ENCODE assay signal across 13 cellular contexts in the genomic region with DNA sequence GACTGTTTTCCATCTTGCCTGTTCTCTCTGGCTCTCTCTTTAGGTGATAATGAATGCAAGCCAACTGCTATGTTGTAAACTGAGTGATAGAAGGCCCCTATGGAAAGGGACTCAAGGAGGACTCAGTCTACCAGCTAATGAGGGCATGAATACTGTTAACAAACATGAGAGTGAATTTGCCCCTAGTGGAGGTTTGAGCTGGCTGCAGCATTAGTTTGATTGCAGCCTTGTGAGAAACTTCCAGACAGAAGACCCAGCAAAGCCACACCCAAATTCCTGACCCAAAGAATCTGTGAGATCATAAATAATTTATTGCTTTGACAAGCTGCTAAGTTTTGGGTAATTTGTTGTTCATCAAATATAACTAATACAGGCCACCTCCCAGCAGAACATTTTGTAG. TPM values are rescaled to one million over a fixed set of nuclear protein-coding genes. Genes with fewer than 3 reads are reported as not detected.
DNase-seq lines count a peak whose midpoint lies in the region; ATAC-seq and TF ChIP-seq lines count a peak whose summit lies in the region.
"Had no signal": no experiment of that assay in that cellular context is flagged by ENCODE, and none has a peak within 500 bp of the region (broad histone marks: within the 10 kb centered on the region; RNA-seq: fewer than 3 reads in every experiment).

No MANE protein-coding gene starts in this region.

- TF ChIP-seq CTCF in PC-9 (conservative IDR thresholded peaks at IDR 0.05) (peak; percentile 41; the same call in 1 of the 2 replicates), fibroblast of pulmonary artery (IDR thresholded peaks at IDR 0.05; ENCODE audit: low read length, missing control alignments) (peak; percentile 52), type B pancreatic cell (conservative IDR thresholded peaks at IDR 0.05) (peak; percentile 62), GM13977 (IDR thresholded peaks at IDR 0.05; ENCODE audit: extremely low read depth, insufficient read depth, missing control alignments) (no peak)

- H2AFZ ChIP-seq in PC-9 = no peak overlapping the region

- intact Hi-C loops in PC-9 (cut with micrococcal nuclease; ENCODE audit: unreplicated experiment) = no loop called here

- CTCF ChIA-PET in PC-9 (lab: Charles Lee) = no interaction called here

- H3K27me3 ChIP-seq in PC-9 (ENCODE audit: insufficient read depth, low read depth) = no peaks in the 10 kb centered on the region
- H3K27me3 ChIP-seq: BLaER1 treated with 17β-estradiol and CSF1 and Interleukin-3, amounts not matched to agents 10 nM and 100 nM had no signal

- H3F3A ChIP-seq in PC-9 (ENCODE audit: insufficient read depth, low read depth) = no peaks in the 10 kb centered on the region

- ATAC-seq in activated T-cell treated with anti-CD3 and anti-CD28 coated beads, Interleukin-2, amount 50 U/mL, for 4 hours = no peak
- no peak for ATAC-seq in GM19023 (IDR thresholded peaks at IDR 0.05; ENCODE audit: unreplicated experiment)

- H3K36me3 ChIP-seq in PC-9 (ENCODE audit: low read depth) = no peaks in the 10 kb centered on the region
- H3K36me3 ChIP-seq: BLaER1 treated with 17β-estradiol and CSF1 and Interleukin-3, amounts not matched to agents 10 nM and 100 nM had no signal

- BruUV-seq in PC-9 (replicated peaks; lab: Mats Ljungman, UMichigan) = no TSS peak

- H3K79me2 ChIP-seq in PC-9 (ENCODE audit: low read depth) = no peaks in the 10 kb centered on the region

- peaks cover 6% of the 10 kb centered on the region for H3K27me3 Mint-ChIP-seq in type B pancreatic cell
- peaks cover 8% of the 10 kb centered on the region for H3K27me3 Mint-ChIP-seq in activated T-cell treated with anti-CD3 and anti-CD28 coated beads, Interleukin-2, amount 50 U/mL, for 4 hours (ENCODE audit: low read depth)

- no peaks in the 10 kb centered on the region; the same call in 1 of the 2 replicates for H3K9me2 ChIP-seq in PC-9 (ENCODE audit: insufficient read depth)

- peaks cover 3% of the 10 kb centered on the region for H3K4me1 Mint-ChIP-seq in type B pancreatic cell (ENCODE audit: unreplicated experiment)
- no peaks in the 10 kb centered on the region for H3K4me1 Mint-ChIP-seq in activated T-cell treated with anti-CD3 and anti-CD28 coated beads, Interleukin-2, amount 50 U/mL, for 4 hours (ENCODE audit: low read depth)
- H3K4me1 Mint-ChIP-seq: activated B cell treated with CpG ODN at 0.5 μM for 24 hours; activated naive CD4-positive, alpha-beta T cell treated with anti-CD3 and anti-CD28 coated beads, Interleukin-2, amount 50 U/mL, for 24 hours had no signal

- H3K4me3 Mint-ChIP-seq in type B pancreatic cell = no peak overlapping the region
- H3K4me3 Mint-ChIP-seq in activated T-cell treated with anti-CD3 and anti-CD28 coated beads, Interleukin-2, amount 50 U/mL, for 4 hours = no peak overlapping the region
- H3K4me3 Mint-ChIP-seq: activated B cell treated with CpG ODN at 0.5 μM for 24 hours; activated naive CD4-positive, alpha-beta T cell treated with anti-CD3 and anti-CD28 coated beads, Interleukin-2, amount 50 U/mL, for 24 hours had no signal

- no peaks in the 10 kb centered on the region for H3K4me1 ChIP-seq in PC-9 (replicated peaks; ENCODE audit: insufficient read depth)

- H3K4me3 ChIP-seq in PC-9 (no peak overlapping the region), fibroblast of pulmonary artery (replicated peaks; ENCODE audit: low read depth, low read length) (no peak overlapping the region)
- H3K4me3 ChIP-seq: BLaER1 treated with 17β-estradiol and CSF1 and Interleukin-3, amounts not matched to agents 10 nM and 100 nM had no signal

- no peaks in the 10 kb centered on the region for H3K36me3 Mint-ChIP-seq in type B pancreatic cell
- no peaks in the 10 kb centered on the region for H3K36me3 Mint-ChIP-seq in activated T-cell treated with anti-CD3 and anti-CD28 coated beads, Interleukin-2, amount 50 U/mL, for 4 hours (ENCODE audit: insufficient read depth)
- H3K36me3 Mint-ChIP-seq: activated naive CD4-positive, alpha-beta T cell treated with anti-CD3 and anti-CD28 coated beads, Interleukin-2, amount 50 U/mL, for 24 hours had no signal

- no peak overlapping the region for H3K27ac Mint-ChIP-seq in type B pancreatic cell
- H3K27ac Mint-ChIP-seq: activated B cell treated with CpG ODN at 0.5 μM for 24 hours; activated naive CD4-positive, alpha-beta T cell treated with anti-CD3 and anti-CD28 coated beads, Interleukin-2, amount 50 U/mL, for 24 hours had no signal

- peak; percentile 36 for DNase-seq in SIG-M5 treated with dmso at 0.1 percent for 504 hours (lab: John Stamatoyannopoulos, UW; ENCODE audit: unreplicated experiment)
- DNase-seq in SIG-M5 (lab: John Stamatoyannopoulos, UW) = no peak
- no peak for DNase-seq in PC-9
- peak; percentile 48 for DNase-seq in fibroblast of pulmonary artery (ENCODE audit: low read depth)
- DNase-seq in type B pancreatic cell (ENCODE audit: extremely low spot score, unreplicated experiment) = no peak
- DNase-seq in activated T-cell treated with anti-CD3 and anti-CD28 coated beads, Interleukin-2, amount 50 U/mL, for 4 hours = no peak
- DNase-seq in GM13977 (ENCODE audit: low spot score) = no peak
- DNase-seq: activated B cell treated with CpG ODN at 0.5 μM for 24 hours; KG1; stimulated activated CD4-positive, alpha-beta T cell treated with anti-CD3 and anti-CD28 coated beads, Interleukin-4, amount 100 ng/mL, for 24 hours had no signal

- H3K9me3 Mint-ChIP-seq in type B pancreatic cell = peaks cover 6% of the 10 kb centered on the region
- no peaks in the 10 kb centered on the region for H3K9me3 Mint-ChIP-seq in activated T-cell treated with anti-CD3 and anti-CD28 coated beads, Interleukin-2, amount 50 U/mL, for 4 hours
- H3K9me3 Mint-ChIP-seq: activated B cell treated with CpG ODN at 0.5 μM for 24 hours; activated naive CD4-positive, alpha-beta T cell treated with anti-CD3 and anti-CD28 coated beads, Interleukin-2, amount 50 U/mL, for 24 hours had no signal

- H3K9me3 ChIP-seq in PC-9 (ENCODE audit: insufficient read depth, low read depth) = no peaks in the 10 kb centered on the region
- H3K9me3 ChIP-seq: BLaER1 treated with 17β-estradiol and CSF1 and Interleukin-3, amounts not matched to agents 10 nM and 100 nM had no signal

- H3K27ac ChIP-seq in PC-9 = no peak overlapping the region
- H3K27ac ChIP-seq: BLaER1 treated with 17β-estradiol and CSF1 and Interleukin-3, amounts not matched to agents 10 nM and 100 nM had no signal

- POLR2A ChIA-PET in PC-9 (lab: Charles Lee; ENCODE audit: unreplicated experiment) = no interaction called here

- no peaks in the 10 kb centered on the region for H4K20me1 ChIP-seq in PC-9 (ENCODE audit: insufficient read depth)
- H4K20me1 ChIP-seq: BLaER1 treated with 17β-estradiol and CSF1 and Interleukin-3, amounts not matched to agents 10 nM and 100 nM had no signal

- no peak overlapping the region for H3K4me2 ChIP-seq in PC-9
- H3K4me2 ChIP-seq: BLaER1 treated with 17β-estradiol and CSF1 and Interleukin-3, amounts not matched to agents 10 nM and 100 nM had no signal

- in situ Hi-C loops in GM13977 (cut with MboI; ENCODE audit: low pct_unique_long_range_greater_than_20kb, low sequenced_read_pairs, unreplicated experiment) = no loop called here

RNA-seq across cellular contexts. Expression of a gene that starts 50.0 kb away (rescaled TPM):
- total RNA-seq in PC-9 (2021) (not detected in 2 replicates), type B pancreatic cell (ENCODE audit: low replicate concordance) (12.0 and 17.9 TPM in 2 replicates)
- total RNA-seq in activated T-cell treated with anti-CD3 and anti-CD28 coated beads, Interleukin-2, amount 50 U/mL, for 4 hours = 1 to 10 TPM in 2 of 3 donors, under 1 TPM in 1; 0.91 to 6.0 (median 2.8) TPM

Comparison
In these comparisons a context has a peak if more than half of its experiments do, and no peak if none do; other contexts are left out.
1. DNase-seq: peak in SIG-M5 treated with dmso at 0.1 percent for 504 hours (single experiment) and fibroblast of pulmonary artery (single experiment); none in SIG-M5 (single experiment), PC-9 (0 of 2), type B pancreatic cell (single experiment), activated T-cell treated with anti-CD3 and anti-CD28 coated beads, Interleukin-2, amount 50 U/mL, for 4 hours (single experiment) and GM13977 (single experiment).